19 cellular contexts compared by ENCODE assay signal in genomic region chr1:1917304-1917976, GRCh38. TPM values are rescaled to one million over a fixed set of nuclear protein-coding genes. Genes with fewer than 3 reads are reported as not detected.
DNase-seq lines count a peak whose midpoint lies in the region; ATAC-seq and TF ChIP-seq lines count a peak whose summit lies in the region.
"Had no signal": no experiment of that assay in that cellular context is flagged by ENCODE, and none has a peak within 500 bp of the region (broad histone marks: within the 10 kb centered on the region; RNA-seq: fewer than 3 reads in every experiment).

No MANE protein-coding gene starts in this region.

- H3K4me3 Mint-ChIP-seq in activated T-cell treated with anti-CD3 and anti-CD28 coated beads, Interleukin-2, amount 50 U/mL, for 72 hours, result peak overlapping the region; percentile 60 to 61
- peak overlapping the region; percentile 67 for H3K4me3 Mint-ChIP-seq in T-helper 17 cell
- H3K4me3 Mint-ChIP-seq in stimulated activated effector memory CD8-positive, alpha-beta T cell treated with anti-CD3 and anti-CD28 coated beads, Interleukin-12 subunit alpha, Interleukin-12 subunit beta, amount 100 ng/mL, for 72 hours, result peak overlapping the region; percentile 58

- intact Hi-C loops in lower lobe of right lung (cut with DNase I), result no loop called here

- H3K9me3 Mint-ChIP-seq in activated T-cell treated with anti-CD3 and anti-CD28 coated beads, Interleukin-2, amount 50 U/mL, for 72 hours, result no peaks in the 10 kb centered on the region
- H3K9me3 Mint-ChIP-seq in stimulated activated effector memory CD8-positive, alpha-beta T cell treated with anti-CD3 and anti-CD28 coated beads, Interleukin-12 subunit alpha, Interleukin-12 subunit beta, amount 100 ng/mL, for 72 hours, result no peaks in the 10 kb centered on the region
- H3K9me3 Mint-ChIP-seq: CD8-positive, alpha-beta T cell had no signal

- H3K9me3 ChIP-seq in T-helper 17 cell (ENCODE audit: control insufficient read depth, low read length, poor library complexity, severe bottlenecking) (no peaks in the 10 kb centered on the region), lower lobe of right lung (no peaks in the 10 kb centered on the region)
- H3K9me3 ChIP-seq: A549, esophagus squamous epithelium, upper lobe of left lung had no signal

- H3K27me3 ChIP-seq in lower lobe of right lung (ENCODE audit: low read depth), result no peaks in the 10 kb centered on the region
- H3K27me3 ChIP-seq: upper lobe of left lung had no signal

- H3K36me3 Mint-ChIP-seq in activated T-cell treated with anti-CD3 and anti-CD28 coated beads, Interleukin-2, amount 50 U/mL, for 72 hours (ENCODE audit: insufficient read depth in 2 of 2), result no peaks in the 10 kb centered on the region
- H3K36me3 Mint-ChIP-seq in T-helper 17 cell (ENCODE audit: low read depth), result no peaks in the 10 kb centered on the region
- H3K36me3 Mint-ChIP-seq in stimulated activated effector memory CD8-positive, alpha-beta T cell treated with anti-CD3 and anti-CD28 coated beads, Interleukin-12 subunit alpha, Interleukin-12 subunit beta, amount 100 ng/mL, for 72 hours, result no peaks in the 10 kb centered on the region
- H3K36me3 Mint-ChIP-seq: CD8-positive, alpha-beta T cell had no signal

- no peak overlapping the region for H3K27ac Mint-ChIP-seq in activated T-cell treated with anti-CD3 and anti-CD28 coated beads, Interleukin-2, amount 50 U/mL, for 72 hours
- H3K27ac Mint-ChIP-seq in T-helper 17 cell, result no peak overlapping the region
- H3K27ac Mint-ChIP-seq in stimulated activated effector memory CD8-positive, alpha-beta T cell treated with anti-CD3 and anti-CD28 coated beads, Interleukin-12 subunit alpha, Interleukin-12 subunit beta, amount 100 ng/mL, for 72 hours, result no peak overlapping the region
- H3K27ac Mint-ChIP-seq: CD8-positive, alpha-beta T cell had no signal

- H3K27me3 Mint-ChIP-seq in activated T-cell treated with anti-CD3 and anti-CD28 coated beads, Interleukin-2, amount 50 U/mL, for 72 hours (ENCODE audit: low read depth), result no peaks in the 10 kb centered on the region
- H3K27me3 Mint-ChIP-seq in T-helper 17 cell, result peaks cover 7% of the 10 kb centered on the region

- no peak overlapping the region for H3K27ac ChIP-seq in lower lobe of right lung
- H3K27ac ChIP-seq: A549, esophagus squamous epithelium had no signal

- no peak overlapping the region for H3K4me3 ChIP-seq in lower lobe of right lung
- H3K4me3 ChIP-seq: A549 had no signal

- H3K4me1 ChIP-seq in lower lobe of right lung, result peaks cover 13% of the 10 kb centered on the region

- peaks cover 5% of the 10 kb centered on the region for H3K4me1 Mint-ChIP-seq in activated T-cell treated with anti-CD3 and anti-CD28 coated beads, Interleukin-2, amount 50 U/mL, for 72 hours (ENCODE audit: low read depth)
- H3K4me1 Mint-ChIP-seq in T-helper 17 cell, result peaks cover 3% of the 10 kb centered on the region
- H3K4me1 Mint-ChIP-seq in stimulated activated effector memory CD8-positive, alpha-beta T cell treated with anti-CD3 and anti-CD28 coated beads, Interleukin-12 subunit alpha, Interleukin-12 subunit beta, amount 100 ng/mL, for 72 hours, result peaks cover 8% of the 10 kb centered on the region

- DNase-seq in activated T-cell treated with anti-CD3 and anti-CD28 coated beads, Interleukin-2, amount 50 U/mL, for 72 hours, result no peak
- no peak for DNase-seq in activated T-cell treated with anti-CD3 and anti-CD28 coated beads, Interleukin-2, amount 50 U/mL, for 1 hour
- DNase-seq in T-helper 17 cell, result no peak
- DNase-seq in lower lobe of right lung, result peak; percentile 45
- DNase-seq in stimulated activated effector memory CD8-positive, alpha-beta T cell treated with anti-CD3 and anti-CD28 coated beads, Interleukin-12 subunit alpha, Interleukin-12 subunit beta, amount 100 ng/mL, for 72 hours (ENCODE audit: low spot score in 2 of 2), result no peak
- no peak for DNase-seq in NCI-H510A treated with DMSO at 0.1 percent for 48 hours (lab: John Stamatoyannopoulos, UW)
- DNase-seq: activated gamma-delta T cell; CD8-positive, alpha-beta T cell; esophagus squamous epithelium; hippocampal formation; kidney glomerular epithelial cell; NCI-H1092; NCI-H774; stimulated activated naive CD4-positive, alpha-beta T cell treated with Interleukin-2 at 50 U/mL for 16 hours had no signal

- no peak for TF ChIP-seq CTCF in lower lobe of right lung (IDR thresholded peaks at IDR 0.05)

- no peak for ATAC-seq in activated T-cell treated with anti-CD3 and anti-CD28 coated beads, Interleukin-2, amount 50 U/mL, for 72 hours (replicated peaks in 1 of 2)
- no peak for ATAC-seq in T-helper 17 cell
- no peak for ATAC-seq in lower lobe of right lung
- no peak for ATAC-seq in stimulated activated effector memory CD8-positive, alpha-beta T cell treated with anti-CD3 and anti-CD28 coated beads, Interleukin-12 subunit alpha, Interleukin-12 subunit beta, amount 100 ng/mL, for 72 hours
- no peak for ATAC-seq in GM19324 (IDR thresholded peaks at IDR 0.05; ENCODE audit: low FRiP score, unreplicated experiment)
- ATAC-seq in GM18861 (IDR thresholded peaks at IDR 0.05; ENCODE audit: unreplicated experiment), result no peak
- ATAC-seq: A549; CD8-positive, alpha-beta T cell; K562 had no signal

- H3K36me3 ChIP-seq in lower lobe of right lung, result no peaks in the 10 kb centered on the region
- H3K36me3 ChIP-seq: esophagus squamous epithelium, upper lobe of left lung had no signal

RNA-seq across cellular contexts. Expression of gene TMEM52, which starts 1.6 kb away (rescaled TPM):
- 1 to 10 TPM in 1 of 2 donors, under 1 TPM in 1; 0.88 to 1.0 TPM for total RNA-seq in activated T-cell treated with anti-CD3 and anti-CD28 coated beads, Interleukin-2, amount 50 U/mL, for 72 hours
- total RNA-seq in T-helper 17 cell (under 1 TPM in 1 of 2 donors, not detected in 1; 0.52 TPM), lower lobe of right lung (1.4 TPM)

RNA-seq across cellular contexts. Expression of gene CALML6, which starts 2.4 kb away (rescaled TPM):
- 1 to 10 TPM; 1.8 TPM for total RNA-seq in activated T-cell treated with anti-CD3 and anti-CD28 coated beads, Interleukin-2, amount 50 U/mL, for 72 hours
- total RNA-seq in T-helper 17 cell (under 1 TPM; 0.35 to 0.55 TPM), lower lobe of right lung (not detected)
- total RNA-seq: K562 had no signal

RNA-seq across cellular contexts. Expression of gene GNB1, which starts 26.6 kb away (rescaled TPM):
- 100 to 1,000 TPM; 350 to 418 TPM for total RNA-seq in activated T-cell treated with anti-CD3 and anti-CD28 coated beads, Interleukin-2, amount 50 U/mL, for 72 hours
- total RNA-seq in T-helper 17 cell, result 100 to 1,000 TPM; 236 to 255 TPM
- total RNA-seq in lower lobe of right lung, result 341 TPM
